In genomic region chr22:27602390-27602789, GRCh38 we compare ENCODE assay signal across 16 cellular contexts.
A peak's percentile ranks its signal among the peaks of the same experiment; 100 is the strongest.
DNase-seq lines count a peak whose midpoint lies in the region; ATAC-seq, FAIRE-seq and TF ChIP-seq lines count a peak whose summit lies in the region.
"Had no signal": no experiment of that assay in that cellular context is flagged by ENCODE, and none has a peak within 500 bp of the region (broad histone marks: within the 10 kb centered on the region; RNA-seq: fewer than 3 reads in every experiment).

No MANE protein-coding gene starts in this region.

- no peak overlapping the region for H3K27ac ChIP-seq in Karpas-422 (ENCODE audit: low read length)
- no peak overlapping the region for H3K27ac ChIP-seq in K562 (ENCODE audit: extremely low read depth, low read depth, low read length)
- no peak overlapping the region for H3K27ac ChIP-seq in neural progenitor cell
- H3K27ac ChIP-seq: KMS-11 had no signal

- DNase-seq in ELR (ENCODE audit: low read depth) (peak; percentile 12), Karpas-422 (peak; percentile 52), K562 (ENCODE audit: extremely low read depth in 1 of 4, low spot score in 3 of 4) (peak; percentile 48 to 91 (median 89)), neural progenitor cell (ENCODE audit: low spot score) (no peak), NCI-H128 (lab: John Stamatoyannopoulos, UW; ENCODE audit: unreplicated experiment) (no peak)
- DNase-seq in stimulated activated naive CD8-positive, alpha-beta T cell treated with anti-CD3 and anti-CD28 coated beads, Interleukin-15, amount 100 ng/mL, for 72 hours = no peak
- DNase-seq: CD4-positive, alpha-beta memory T cell; HFFc6; MG63; NCI-H1105 treated with DMSO at 0.1 percent for 48 hours; NCI-H187 treated with DMSO at 0.1 percent for 48 hours; NCI-H2171; SIG-M5 had no signal

- H3K9me1 ChIP-seq in K562 (ENCODE audit: control insufficient read depth, insufficient read depth, low read length) = peaks cover 5% of the 10 kb centered on the region

- ATAC-seq in K562 (peak; percentile 86), GM21423 (IDR thresholded peaks at IDR 0.05; ENCODE audit: unreplicated experiment) (no peak)
- ATAC-seq in stimulated activated naive CD8-positive, alpha-beta T cell treated with anti-CD3 and anti-CD28 coated beads, Interleukin-15, amount 100 ng/mL, for 72 hours = no peak
- no peak for ATAC-seq in activated T-helper 17 cell treated with anti-CD3 and anti-CD28 coated beads, Interleukin-2, amount 50 U/mL, for 72 hours (replicated peaks)

- H3K4me2 ChIP-seq in Karpas-422 (ENCODE audit: low read depth, low read length, poor library complexity, severe bottlenecking) (no peak overlapping the region), K562 (ENCODE audit: insufficient read depth, low read length) (0 out of 2 replicates have a peak overlapping the region, but pooled peaks have one; percentile 14), neural progenitor cell (no peak overlapping the region)
- H3K4me2 ChIP-seq: KMS-11 had no signal

- no peaks in the 10 kb centered on the region for H3K27me3 ChIP-seq in Karpas-422 (ENCODE audit: low read length)
- H3K27me3 ChIP-seq in K562 (ENCODE audit: control insufficient read depth in 2 of 2, insufficient read depth in 2 of 2, low read length in 2 of 2) = peaks cover 0 to 13% of the 10 kb centered on the region in 2 experiments; a peak in 2 of 5 replicates
- no peaks in the 10 kb centered on the region for H3K27me3 ChIP-seq in neural progenitor cell
- H3K27me3 ChIP-seq: MG63 had no signal

- H3K4me1 ChIP-seq in Karpas-422 (ENCODE audit: low read length) (no peaks in the 10 kb centered on the region), K562 (replicated peaks in 1 of 2; ENCODE audit: control insufficient read depth in 2 of 2, insufficient read depth in 2 of 2, low read length in 2 of 2) (peaks cover 0 to 5% of the 10 kb centered on the region in 2 experiments; a peak in 3 of 5 replicates), neural progenitor cell (peaks cover 15% of the 10 kb centered on the region)

- H3K4me3 ChIP-seq in Karpas-422 (ENCODE audit: low read length) (no peak overlapping the region), K562 (no peak overlapping the region), neural progenitor cell (no peak overlapping the region)
- H3K4me3 ChIP-seq: MG63 had no signal

- in situ Hi-C loops in K562 (cut with MboI) = no loop called here

- H3K27me3 Mint-ChIP-seq in neural progenitor cell (ENCODE audit: insufficient read depth, low read depth) = peaks cover 9% of the 10 kb centered on the region
- peaks cover 7% of the 10 kb centered on the region for H3K27me3 Mint-ChIP-seq in stimulated activated naive CD8-positive, alpha-beta T cell treated with anti-CD3 and anti-CD28 coated beads, Interleukin-15, amount 100 ng/mL, for 72 hours
- H3K27me3 Mint-ChIP-seq in activated T-helper 17 cell treated with anti-CD3 and anti-CD28 coated beads, Interleukin-2, amount 50 U/mL, for 72 hours = peaks cover 14% of the 10 kb centered on the region

- H4K20me1 ChIP-seq in Karpas-422 (ENCODE audit: insufficient read depth, low read depth, low read length) = no peaks in the 10 kb centered on the region
- 0 out of 2 replicates have a peak, but pooled peaks cover 5% of the 10 kb centered on the region for H4K20me1 ChIP-seq in K562 (replicated peaks; ENCODE audit: control insufficient read depth, insufficient read depth, low read length)
- H4K20me1 ChIP-seq in neural progenitor cell (ENCODE audit: low read depth) = no peaks in the 10 kb centered on the region

- H2AFZ ChIP-seq in Karpas-422 (ENCODE audit: low read length) = no peak overlapping the region
- no peak overlapping the region for H2AFZ ChIP-seq in K562 (ENCODE audit: low read depth, low read length)
- H2AFZ ChIP-seq in neural progenitor cell (replicated peaks) = no peak overlapping the region

- no peak for TF ChIP-seq EP300 in K562 (IDR thresholded peaks at IDR 0.05; ENCODE audit: low read length)

- H3K4me1 Mint-ChIP-seq in neural progenitor cell = peaks cover 34% of the 10 kb centered on the region
- no peaks in the 10 kb centered on the region for H3K4me1 Mint-ChIP-seq in stimulated activated naive CD8-positive, alpha-beta T cell treated with anti-CD3 and anti-CD28 coated beads, Interleukin-15, amount 100 ng/mL, for 72 hours
- H3K4me1 Mint-ChIP-seq in activated T-helper 17 cell treated with anti-CD3 and anti-CD28 coated beads, Interleukin-2, amount 50 U/mL, for 72 hours = no peaks in the 10 kb centered on the region
- H3K4me1 Mint-ChIP-seq: CD4-positive, alpha-beta memory T cell had no signal

- H3K36me3 ChIP-seq in Karpas-422 (ENCODE audit: insufficient read depth, low read length) = no peaks in the 10 kb centered on the region
- no peaks in the 10 kb centered on the region for H3K36me3 ChIP-seq in K562 (ENCODE audit: control insufficient read depth, insufficient read depth, low read length)
- no peaks in the 10 kb centered on the region for H3K36me3 ChIP-seq in neural progenitor cell
- H3K36me3 ChIP-seq: MG63 had no signal

- no peak for TF ChIP-seq POLR2A in K562 (conservative IDR thresholded peaks at IDR 0.05)

- TF ChIP-seq RAD21 in K562 (CRISPR knock-in tag; conservative IDR thresholded peaks at IDR 0.05 in 1 of 2, IDR thresholded peaks at IDR 0.05 in 1 of 2) = no peak

- BruUV-seq in K562 (replicated peaks; lab: Mats Ljungman, UMichigan) = no TSS peak

- CTCF ChIA-PET in K562 (lab: Yijun Ruan, JAX; ENCODE audit: low intra/inter-chr PET ratio) = no interaction called here

- H3K9me3 ChIP-seq in Karpas-422 (ENCODE audit: low read length) = no peaks in the 10 kb centered on the region
- H3K9me3 ChIP-seq in K562 (replicated peaks; ENCODE audit: control insufficient read depth, insufficient read depth, low read depth, low read length) = no peaks in the 10 kb centered on the region
- H3K9me3 ChIP-seq in neural progenitor cell (ENCODE audit: low read depth) = no peaks in the 10 kb centered on the region
- H3K9me3 ChIP-seq: MG63 had no signal

- intact Hi-C loops in K562 (cut with micrococcal nuclease) = loop anchor here (5.0 kb wide), 1 partner anchor 200 kb away; the partner anchor contains the start of gene MN1

- no peaks in the 10 kb centered on the region for H3K9me3 Mint-ChIP-seq in neural progenitor cell
- no peaks in the 10 kb centered on the region for H3K9me3 Mint-ChIP-seq in stimulated activated naive CD8-positive, alpha-beta T cell treated with anti-CD3 and anti-CD28 coated beads, Interleukin-15, amount 100 ng/mL, for 72 hours
- peaks cover 4% of the 10 kb centered on the region for H3K9me3 Mint-ChIP-seq in activated T-helper 17 cell treated with anti-CD3 and anti-CD28 coated beads, Interleukin-2, amount 50 U/mL, for 72 hours
- H3K9me3 Mint-ChIP-seq: HFFc6 had no signal

- H3K9me2 ChIP-seq in Karpas-422 (replicated peaks; ENCODE audit: insufficient read depth, low read length) = no peaks in the 10 kb centered on the region

- FAIRE-seq in K562 (lab: Jason Lieb, UNC) = no peak

- H3K27ac Mint-ChIP-seq in neural progenitor cell = peak overlapping the region; percentile 64
- no peak overlapping the region for H3K27ac Mint-ChIP-seq in stimulated activated naive CD8-positive, alpha-beta T cell treated with anti-CD3 and anti-CD28 coated beads, Interleukin-15, amount 100 ng/mL, for 72 hours
- no peak overlapping the region for H3K27ac Mint-ChIP-seq in activated T-helper 17 cell treated with anti-CD3 and anti-CD28 coated beads, Interleukin-2, amount 50 U/mL, for 72 hours
- H3K27ac Mint-ChIP-seq: HFFc6 had no signal

- no peak for TF ChIP-seq CTCF in K562 (IDR thresholded peaks at IDR 0.05 in 2 of 3, conservative IDR thresholded peaks at IDR 0.05 in 1 of 3; ENCODE audit: insufficient read depth in 2 of 3, low read depth in 1 of 3, low read length in 3 of 3)
- no peak for TF ChIP-seq CTCF in neural progenitor cell (IDR thresholded peaks at IDR 0.05)

- no peaks in the 10 kb centered on the region for H3K79me2 ChIP-seq in Karpas-422 (ENCODE audit: low read length)
- no peaks in the 10 kb centered on the region for H3K79me2 ChIP-seq in K562 (ENCODE audit: control insufficient read depth, insufficient read depth, low read length)
- no peaks in the 10 kb centered on the region for H3K79me2 ChIP-seq in neural progenitor cell (ENCODE audit: low read depth)

- H3K9ac ChIP-seq in Karpas-422 (ENCODE audit: low read length) = no peak overlapping the region
- H3K9ac ChIP-seq in K562 (ENCODE audit: insufficient read depth in 1 of 2, low read depth in 2 of 2, low read length in 2 of 2) = no peak overlapping the region
- H3K9ac ChIP-seq in neural progenitor cell = no peak overlapping the region
- H3K9ac ChIP-seq: KMS-11 had no signal

- peaks cover 2% of the 10 kb centered on the region for H3K36me3 Mint-ChIP-seq in neural progenitor cell
- no peaks in the 10 kb centered on the region for H3K36me3 Mint-ChIP-seq in activated T-helper 17 cell treated with anti-CD3 and anti-CD28 coated beads, Interleukin-2, amount 50 U/mL, for 72 hours (ENCODE audit: low read depth)
- H3K36me3 Mint-ChIP-seq: CD4-positive, alpha-beta memory T cell had no signal

- POLR2A ChIA-PET in K562 (lab: Yijun Ruan, JAX) = no interaction called here

- H3K4me3 Mint-ChIP-seq in neural progenitor cell = no peak overlapping the region
- H3K4me3 Mint-ChIP-seq in stimulated activated naive CD8-positive, alpha-beta T cell treated with anti-CD3 and anti-CD28 coated beads, Interleukin-15, amount 100 ng/mL, for 72 hours = no peak overlapping the region
- H3K4me3 Mint-ChIP-seq in activated T-helper 17 cell treated with anti-CD3 and anti-CD28 coated beads, Interleukin-2, amount 50 U/mL, for 72 hours = no peak overlapping the region
- H3K4me3 Mint-ChIP-seq: CD4-positive, alpha-beta memory T cell; HFFc6 had no signal

- 0% methylated on average over 1 of the region's 6 CpGs for WGBS in K562 (ENCODE audit: insufficient coverage, low coverage, missing lambda C conversion rate)

- peaks cover 24% of the 10 kb centered on the region for H3F3A ChIP-seq in neural progenitor cell (ENCODE audit: low read depth)

TF ChIP-seq in K562, 482 proteins besides CTCF, POLR2A, EP300 and RAD21:
- peak; percentile 29; the same call in 1 of the 2 replicates for TF ChIP-seq VEZF1 (CRISPR knock-in tag; IDR thresholded peaks at IDR 0.05)
- TF ChIP-seq RBM34 (IDR thresholded peaks at IDR 0.05; ENCODE audit: borderline replicate concordance, insufficient read depth, low read length) = no peak

Comparison
In these comparisons a context has a peak if more than half of its experiments do, and no peak if none do; other contexts are left out.
1. DNase-seq: peak in ELR (single experiment), Karpas-422 (single experiment) and K562 (4 of 4); none in neural progenitor cell (single experiment), stimulated activated naive CD8-positive, alpha-beta T cell treated with anti-CD3 and anti-CD28 coated beads, Interleukin-15, amount 100 ng/mL, for 72 hours (0 of 2) and NCI-H128 (single experiment).